Comparison of ENCODE assay signal across 10 cellular contexts in genomic region chr12:13171921-13172859, GRCh38. TPM values are rescaled to one million over a fixed set of nuclear protein-coding genes. Genes with fewer than 3 reads are reported as not detected.
DNase-seq lines count a peak whose midpoint lies in the region; ATAC-seq and TF ChIP-seq lines count a peak whose summit lies in the region.
"Had no signal": no experiment of that assay in that cellular context is flagged by ENCODE, and none has a peak within 500 bp of the region (broad histone marks: within the 10 kb centered on the region; RNA-seq: fewer than 3 reads in every experiment).

No MANE protein-coding gene starts in this region.

- POLR2A ChIA-PET in activated B cell treated with CpG ODN at 0.5 μM for 24 hours (lab: Charles Lee) = no interaction called here

- intact Hi-C loops in activated B cell treated with CpG ODN at 0.5 μM for 24 hours (cut with micrococcal nuclease) = no loop called here

- peak overlapping the region; percentile 41 for H3K27ac Mint-ChIP-seq in activated B cell treated with CpG ODN at 0.5 μM for 24 hours
- no peak overlapping the region for H3K27ac Mint-ChIP-seq in activated naive CD4-positive, alpha-beta T cell treated with anti-CD3 and anti-CD28 coated beads, Interleukin-2, amount 50 U/mL, for 72 hours

- H3K4me3 ChIP-seq in AG09309 (ENCODE audit: control insufficient read depth, low read depth, low read length) (no peak overlapping the region), GM23248 (peak overlapping the region; percentile 58), liver (ENCODE audit: low read depth in 1 of 3, low read length in 3 of 3) (no peak overlapping the region)
- H3K4me3 ChIP-seq: SJCRH30 had no signal

- H3K4me1 ChIP-seq in GM23248 (ENCODE audit: insufficient read depth) = peaks cover 78% of the 10 kb centered on the region
- H3K4me1 ChIP-seq in liver (ENCODE audit: control insufficient read depth in 4 of 4, insufficient read depth in 4 of 4, low read length in 3 of 4) = peaks cover 0 to 6% (median 0%) of the 10 kb centered on the region in 4 donors

- H3K9me3 Mint-ChIP-seq in activated B cell treated with CpG ODN at 0.5 μM for 24 hours = peaks cover 2% of the 10 kb centered on the region
- H3K9me3 Mint-ChIP-seq in activated naive CD4-positive, alpha-beta T cell treated with anti-CD3 and anti-CD28 coated beads, Interleukin-2, amount 50 U/mL, for 72 hours = peaks cover 0 to 7% of the 10 kb centered on the region in 2 donors

- no peaks in the 10 kb centered on the region for H3K9me2 ChIP-seq in GM23248 (ENCODE audit: insufficient read depth)

- DNase-seq in AG09309 (ENCODE audit: low read depth) (no peak), GM23248 (peak; percentile 88), activated B cell treated with CpG ODN at 0.5 μM for 24 hours (no peak), COLO668 (lab: John Stamatoyannopoulos, UW; ENCODE audit: unreplicated experiment) (no peak)
- no peak for DNase-seq in NK-92 treated with Interleukin-12 subunit alpha and Interleukin-12 subunit beta, amount 100 ng/mL, for 24 hours (lab: John Stamatoyannopoulos, UW)
- no peak for DNase-seq in activated naive CD4-positive, alpha-beta T cell treated with anti-CD3 and anti-CD28 coated beads, Interleukin-2, amount 50 U/mL, for 72 hours (ENCODE audit: low spot score in 2 of 2)
- DNase-seq: effector memory CD4-positive, alpha-beta T cell had no signal

- H3K36me3 ChIP-seq in GM23248 (ENCODE audit: low read depth) (no peaks in the 10 kb centered on the region), liver (ENCODE audit: control insufficient read depth in 4 of 4, insufficient read depth in 3 of 4, low read depth in 1 of 4, low read length in 3 of 4) (no peaks in the 10 kb centered on the region)
- H3K36me3 ChIP-seq: SJCRH30 had no signal

- WGBS in GM23248 (ENCODE audit: low coverage in 1 of 2, low lambda C conversion rate in 2 of 2, missing lambda C conversion rate in 2 of 2), 2 experiments = 7 to 9% methylated on average over 14 of the region's 14 CpGs
- WGBS in liver = 84% methylated on average over 14 of the region's 14 CpGs

- H3F3A ChIP-seq in GM23248 (ENCODE audit: insufficient read depth) = peaks cover 60% of the 10 kb centered on the region

- no peaks in the 10 kb centered on the region for H3K9me3 ChIP-seq in GM23248 (ENCODE audit: low read depth)
- H3K9me3 ChIP-seq in liver (ENCODE audit: control insufficient read depth in 4 of 4, low read length in 3 of 4) = peaks cover 0 to 2% (median 0%) of the 10 kb centered on the region in 4 donors

- H3K27ac ChIP-seq in GM23248 (peak overlapping the region; percentile 97), liver (ENCODE audit: low read depth in 1 of 2, low read length in 2 of 2) (no peak overlapping the region)
- H3K27ac ChIP-seq: SJCRH30 had no signal

- in situ Hi-C loops in GM23248 (cut with MboI) = no loop called here

- no peaks in the 10 kb centered on the region for H3K36me3 Mint-ChIP-seq in activated B cell treated with CpG ODN at 0.5 μM for 24 hours (ENCODE audit: low read depth)
- no peaks in the 10 kb centered on the region for H3K36me3 Mint-ChIP-seq in activated naive CD4-positive, alpha-beta T cell treated with anti-CD3 and anti-CD28 coated beads, Interleukin-2, amount 50 U/mL, for 72 hours

- no peak for TF ChIP-seq RAD21 in liver (IDR thresholded peaks at IDR 0.05)

- no peaks in the 10 kb centered on the region for H3K27me3 ChIP-seq in GM23248 (replicated peaks; ENCODE audit: insufficient read depth)
- no peaks in the 10 kb centered on the region for H3K27me3 ChIP-seq in liver (ENCODE audit: control insufficient read depth in 4 of 4, insufficient read depth in 4 of 4, low read length in 3 of 4)
- H3K27me3 ChIP-seq: SJCRH30 had no signal

- H3K4me1 Mint-ChIP-seq in activated B cell treated with CpG ODN at 0.5 μM for 24 hours = peaks cover 22% of the 10 kb centered on the region

- H3K9ac ChIP-seq in GM23248 (peak overlapping the region; percentile 78), liver (ENCODE audit: low read depth in 1 of 2, low read length in 2 of 2) (no peak overlapping the region)

- CTCF ChIA-PET in activated B cell treated with CpG ODN at 0.5 μM for 24 hours (lab: Charles Lee) = no interaction called here

- H2AFZ ChIP-seq in GM23248 = no peak overlapping the region

- ATAC-seq in activated B cell treated with CpG ODN at 0.5 μM for 24 hours (ENCODE audit: low read depth) (peak; percentile 16), GM21737 (IDR thresholded peaks at IDR 0.05; ENCODE audit: unreplicated experiment) (no peak)
- ATAC-seq in activated naive CD4-positive, alpha-beta T cell treated with anti-CD3 and anti-CD28 coated beads, Interleukin-2, amount 50 U/mL, for 72 hours = no peak

- no peaks in the 10 kb centered on the region for H4K20me1 ChIP-seq in GM23248 (ENCODE audit: insufficient read depth)

- 0 out of 2 replicates have a peak, but pooled peaks cover 6% of the 10 kb centered on the region for H3K79me2 ChIP-seq in GM23248 (ENCODE audit: insufficient read depth)

- peak overlapping the region; percentile 83 for H3K4me2 ChIP-seq in GM23248 (ENCODE audit: unreplicated experiment)

- H3K4me3 Mint-ChIP-seq in activated B cell treated with CpG ODN at 0.5 μM for 24 hours = peak overlapping the region; percentile 30

- peak; percentile 6 for TF ChIP-seq CTCF in AG09309 (IDR thresholded peaks at IDR 0.05; ENCODE audit: control insufficient read depth, insufficient read depth, low read depth, low read length, missing control alignments)
- TF ChIP-seq CTCF in activated B cell treated with CpG ODN at 0.5 μM for 24 hours (IDR thresholded peaks at IDR 0.05) = no peak
- TF ChIP-seq CTCF in liver (IDR thresholded peaks at IDR 0.05; ENCODE audit: low read depth, low read length, missing input control) = no peak

- H3K27me3 Mint-ChIP-seq in activated B cell treated with CpG ODN at 0.5 μM for 24 hours = peaks cover 15% of the 10 kb centered on the region

TF ChIP-seq in liver, 16 proteins besides CTCF, POLR2A, EP300 and RAD21:
- TF ChIP-seq ZBTB33 (IDR thresholded peaks at IDR 0.05) (no peak), FOXA2 (IDR thresholded peaks at IDR 0.05) (no peak), RXRA (IDR thresholded peaks at IDR 0.05) (peak in 1 of 2 donors; percentile 70), TAF1 (conservative IDR thresholded peaks at IDR 0.05) (no peak), HNF4A (conservative IDR thresholded peaks at IDR 0.05) (peak; percentile 15 to 61), JUND (IDR thresholded peaks at IDR 0.05) (peak in 1 of 2 donors; percentile 41), YY1 (IDR thresholded peaks at IDR 0.05) (peak; percentile 43)

RNA-seq across cellular contexts. Expression of gene EMP1, which starts 24.3 kb away (rescaled TPM):
- total RNA-seq in GM23248 (2014; rRNA removed; shearing (Covaris generic)) = 631 and 744 TPM in 2 replicates
- polyA plus RNA-seq in GM23248 (2016; fragmentation: Nextera tagmentation; extraction: Ambion mirVana) (496 and 518 TPM in 2 replicates), liver (1 to 10 TPM; 1.6 to 5.2 TPM)
- total RNA-seq in activated B cell treated with CpG ODN at 0.5 μM for 24 hours (0.39 TPM in 1 of 2 replicates, not detected in the other), liver (1 to 10 TPM; 2.1 to 5.6 TPM)
- total RNA-seq in activated naive CD4-positive, alpha-beta T cell treated with anti-CD3 and anti-CD28 coated beads, Interleukin-2, amount 50 U/mL, for 72 hours = 1 to 10 TPM; 1.4 to 9.2 TPM

Comparison
In these comparisons a context has a peak if more than half of its experiments do, and no peak if none do; other contexts are left out.
1. RNA of gene EMP1, which starts 24.3 kb away (total RNA-seq): 631 to 744 TPM in GM23248; 1.4 to 9.2 TPM in activated naive CD4-positive, alpha-beta T cell treated with anti-CD3 and anti-CD28 coated beads, Interleukin-2, amount 50 U/mL, for 72 hours, 2.1 to 5.6 TPM in liver and 0.39 TPM in activated B cell treated with CpG ODN at 0.5 μM for 24 hours; every median in the first group is over 10 times any median in the second.